8 cellular contexts compared by ENCODE assay signal in genomic region chr14:92726135-92726932, GRCh38. TPM values are rescaled to one million over a fixed set of nuclear protein-coding genes. Genes with fewer than 3 reads are reported as not detected.
A peak's percentile ranks its signal among the peaks of the same experiment; 100 is the strongest.
DNase-seq lines count a peak whose midpoint lies in the region; ATAC-seq and TF ChIP-seq lines count a peak whose summit lies in the region.

No MANE protein-coding gene starts in this region.

- H3K9me3 Mint-ChIP-seq in endothelial cell (ENCODE audit: unreplicated experiment) = no peaks in the 10 kb centered on the region
- peaks cover 0 to 4% (median 0%) of the 10 kb centered on the region in 11 donors for H3K9me3 Mint-ChIP-seq in naive thymus-derived CD4-positive, alpha-beta T cell

- no peak overlapping the region for H3K27ac ChIP-seq in naive thymus-derived CD4-positive, alpha-beta T cell (ENCODE audit: low read depth, low read length)

- ATAC-seq in naive thymus-derived CD4-positive, alpha-beta T cell = peak; percentile 81
- no peak for ATAC-seq in GM19452 (IDR thresholded peaks at IDR 0.05; ENCODE audit: unreplicated experiment)

- no peaks in the 10 kb centered on the region for H3K4me1 Mint-ChIP-seq in endothelial cell (ENCODE audit: unreplicated experiment)
- H3K4me1 Mint-ChIP-seq in naive thymus-derived CD4-positive, alpha-beta T cell = peaks cover 0 to 31% (median 0%) of the 10 kb centered on the region in 7 donors

- POLR2A ChIA-PET in naive thymus-derived CD4-positive, alpha-beta T cell (lab: Charles Lee) = no interaction called here

- peak overlapping the region; percentile 41 for H3K27ac Mint-ChIP-seq in endothelial cell (ENCODE audit: unreplicated experiment)
- peak overlapping the region in 1 of 9 donors; percentile 51 for H3K27ac Mint-ChIP-seq in naive thymus-derived CD4-positive, alpha-beta T cell

- CTCF ChIA-PET in naive thymus-derived CD4-positive, alpha-beta T cell (lab: Charles Lee) = no interaction called here

- peaks cover 0 to 6% (median 0%) of the 10 kb centered on the region in 3 experiments for H3K36me3 ChIP-seq in naive thymus-derived CD4-positive, alpha-beta T cell (ENCODE audit: control insufficient read depth in 2 of 3, insufficient read depth in 3 of 3, low read length in 3 of 3)

- no peak overlapping the region for H3K4me3 ChIP-seq in naive thymus-derived CD4-positive, alpha-beta T cell (ENCODE audit: low read length)

- no peaks in the 10 kb centered on the region for H3K27me3 Mint-ChIP-seq in endothelial cell (ENCODE audit: unreplicated experiment)
- H3K27me3 Mint-ChIP-seq in naive thymus-derived CD4-positive, alpha-beta T cell = peaks cover 0 to 31% (median 0%) of the 10 kb centered on the region in 5 donors

- H3K4me1 ChIP-seq in naive thymus-derived CD4-positive, alpha-beta T cell (ENCODE audit: control insufficient read depth in 2 of 2, insufficient read depth in 2 of 2, low read length in 2 of 2) = no peaks in the 10 kb centered on the region

- peak overlapping the region; percentile 7 for H3K4me3 Mint-ChIP-seq in endothelial cell (ENCODE audit: unreplicated experiment)
- no peak overlapping the region for H3K4me3 Mint-ChIP-seq in naive thymus-derived CD4-positive, alpha-beta T cell

- no peak for TF ChIP-seq CTCF in endothelial cell (IDR thresholded peaks at IDR 0.05; ENCODE audit: unreplicated experiment)

- no peaks in the 10 kb centered on the region for H3K9me3 ChIP-seq in naive thymus-derived CD4-positive, alpha-beta T cell (ENCODE audit: control insufficient read depth in 2 of 3, low read length in 3 of 3)

- peaks cover 31% of the 10 kb centered on the region for H3K36me3 Mint-ChIP-seq in endothelial cell (ENCODE audit: low read depth, unreplicated experiment)
- H3K36me3 Mint-ChIP-seq in naive thymus-derived CD4-positive, alpha-beta T cell = peaks cover 6 to 43% (median 26%) of the 10 kb centered on the region in 5 donors

- peak; percentile 8 for DNase-seq in ELF-1 (ENCODE audit: low read depth, low spot score)
- DNase-seq in RKO (ENCODE audit: low spot score) = peak; percentile 15
- no peak for DNase-seq in endothelial cell (ENCODE audit: low spot score)
- DNase-seq in naive thymus-derived CD4-positive, alpha-beta T cell = peak in 1 of 9 donors; percentile 42
- DNase-seq in 8988T = no peak
- DNase-seq in DMS153 treated with DMSO at 0.1 percent for 48 hours (lab: John Stamatoyannopoulos, UW; ENCODE audit: unreplicated experiment) = no peak
- no peak for DNase-seq in cerebellar cortex (ENCODE audit: low spot score)

- intact Hi-C loops in naive thymus-derived CD4-positive, alpha-beta T cell (cut with micrococcal nuclease) = no loop called here

- H3K27me3 ChIP-seq in naive thymus-derived CD4-positive, alpha-beta T cell (ENCODE audit: control insufficient read depth in 2 of 2, insufficient read depth in 2 of 2, low read length in 2 of 2) = no peaks in the 10 kb centered on the region

RNA-seq across cellular contexts. Expression of gene LGMN, which starts 22.1 kb away (rescaled TPM):
- total RNA-seq in endothelial cell (ENCODE audit: unreplicated experiment) = 97.6 TPM
- 10 to 100 TPM in 3 of 5 experiments, 1 to 10 TPM in 2; 8.7 to 28.7 (median 10.1) TPM for total RNA-seq in naive thymus-derived CD4-positive, alpha-beta T cell
- polyA plus RNA-seq in naive thymus-derived CD4-positive, alpha-beta T cell = 10 to 100 TPM; 25.2 to 26.4 TPM

Comparison
In these comparisons a context has a peak if more than half of its experiments do, and no peak if none do; other contexts are left out.
1. DNase-seq: peak in ELF-1 (single experiment) and RKO (single experiment); none in endothelial cell (single experiment), 8988T (single experiment), DMS153 treated with DMSO at 0.1 percent for 48 hours (single experiment) and cerebellar cortex (single experiment).